13 cellular contexts compared by ENCODE assay signal in the genomic region with DNA sequence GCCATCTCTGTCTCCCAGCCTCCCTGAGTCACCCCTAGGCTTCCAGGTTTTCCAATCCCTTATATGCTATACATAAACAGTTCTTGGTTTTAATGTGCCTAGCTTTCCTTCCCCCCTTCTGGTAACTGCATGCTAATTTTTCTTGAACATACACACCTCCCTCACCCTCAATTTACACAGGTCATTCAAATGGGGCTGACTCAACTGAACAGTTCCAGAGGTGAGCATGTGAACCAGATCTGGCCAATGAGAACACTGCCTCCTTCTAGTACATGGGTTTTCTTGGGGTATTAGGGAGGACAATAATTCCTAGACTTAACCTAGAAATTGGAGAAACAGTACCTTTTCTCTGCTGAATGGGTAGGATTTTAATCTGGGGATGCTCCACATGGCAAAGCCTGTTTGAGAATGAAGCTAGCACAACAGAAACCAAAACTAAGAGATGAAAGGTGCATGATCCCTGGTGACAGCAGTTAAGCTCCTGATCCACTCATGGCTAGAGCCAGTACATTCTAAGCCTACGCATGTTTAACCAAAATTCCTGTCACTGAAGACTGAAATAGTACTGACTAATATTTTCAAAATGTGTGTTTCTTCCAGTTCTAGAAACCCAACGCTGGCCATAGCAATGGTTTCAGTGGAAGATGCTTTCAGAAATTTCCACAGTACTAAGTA. TPM values are rescaled to one million over a fixed set of nuclear protein-coding genes. Genes with fewer than 3 reads are reported as not detected.
A peak's percentile ranks its signal among the peaks of the same experiment; 100 is the strongest.
DNase-seq lines count a peak whose midpoint lies in the region; ATAC-seq lines count a peak whose summit lies in the region.
"Had no signal": no experiment of that assay in that cellular context is flagged by ENCODE, and none has a peak within 500 bp of the region (broad histone marks: within the 10 kb centered on the region; RNA-seq: fewer than 3 reads in every experiment).

No MANE protein-coding gene starts in this region.

- no peak overlapping the region for H3K4me2 ChIP-seq in mesenchymal stem cell (ENCODE audit: low read length, poor library complexity, severe bottlenecking)

- H2BK12ac ChIP-seq in mesenchymal stem cell (ENCODE audit: low read length in 2 of 2): no peak overlapping the region

- no peak overlapping the region for H2BK5ac ChIP-seq in mesenchymal stem cell (ENCODE audit: low read depth, low read length, poor library complexity, severe bottlenecking)

- no peak overlapping the region for H2AFZ ChIP-seq in mesenchymal stem cell (ENCODE audit: low read depth, low read length)

- no peaks in the 10 kb centered on the region for H3K27me3 ChIP-seq in mesenchymal stem cell (ENCODE audit: control insufficient read depth in 1 of 2, insufficient read depth in 1 of 2, low read length in 2 of 2)

- H3K23ac ChIP-seq in mesenchymal stem cell (ENCODE audit: low read length in 2 of 2): no peak overlapping the region

- no peak overlapping the region for H3K4ac ChIP-seq in mesenchymal stem cell (ENCODE audit: low read depth in 1 of 2, low read length in 2 of 2)

- no peak overlapping the region for H3K27ac ChIP-seq in mesenchymal stem cell (ENCODE audit: low read length, poor library complexity, severe bottlenecking)

- no peak overlapping the region for H3K9ac ChIP-seq in mesenchymal stem cell (ENCODE audit: low read length)

- H3K4me1 ChIP-seq in mesenchymal stem cell (ENCODE audit: control insufficient read depth, insufficient read depth, low read depth, low read length): no peaks in the 10 kb centered on the region

- H3K9me3 ChIP-seq in mesenchymal stem cell (ENCODE audit: control insufficient read depth, low read length): no peaks in the 10 kb centered on the region
- H3K9me3 ChIP-seq: mucosa of descending colon had no signal

- no peak overlapping the region for H3K4me3 ChIP-seq in mesenchymal stem cell (ENCODE audit: insufficient read depth in 1 of 2, low read depth in 1 of 2, low read length in 2 of 2)
- H3K4me3 ChIP-seq: mucosa of descending colon had no signal

- ATAC-seq in GM18498 (IDR thresholded peaks at IDR 0.05; ENCODE audit: unreplicated experiment) (peak; percentile 69), GM19455 (IDR thresholded peaks at IDR 0.05; ENCODE audit: unreplicated experiment) (peak; percentile 68), HG03280 (IDR thresholded peaks at IDR 0.05; ENCODE audit: unreplicated experiment) (peak; percentile 65), HG02870 (IDR thresholded peaks at IDR 0.05; ENCODE audit: unreplicated experiment) (no peak)
- ATAC-seq: mucosa of descending colon had no signal

- 100% methylated on average over 1 of the region's 2 CpGs for WGBS in mesenchymal stem cell

- H3K79me1 ChIP-seq in mesenchymal stem cell (replicated peaks; ENCODE audit: low read length, poor library complexity, severe bottlenecking): peaks cover 9% of the 10 kb centered on the region

- H2BK15ac ChIP-seq in mesenchymal stem cell (ENCODE audit: low read depth, poor library complexity, severe bottlenecking): no peak overlapping the region

- H3K18ac ChIP-seq in mesenchymal stem cell (ENCODE audit: low read depth in 1 of 2, low read length in 2 of 2): no peak overlapping the region

- peak; percentile 9 for DNase-seq in mesenchymal stem cell
- DNase-seq in KG1 (lab: John Stamatoyannopoulos, UW): no peak
- DNase-seq in stimulated activated CD4-positive, alpha-beta T cell treated with anti-CD3 and anti-CD28 coated beads, Interleukin-12 subunit alpha, Interleukin-12 subunit beta, amount 100 ng/mL, for 4 hours: no peak
- DNase-seq in NCI-H128 (lab: John Stamatoyannopoulos, UW; ENCODE audit: unreplicated experiment): no peak
- DNase-seq: erythroblast, mucosa of descending colon, NCI-H187, NCI-H82, SIG-M5 had no signal

- H4K8ac ChIP-seq in mesenchymal stem cell (ENCODE audit: low read length): no peak overlapping the region

- H4K91ac ChIP-seq in mesenchymal stem cell (ENCODE audit: low read length): no peak overlapping the region

- H2BK120ac ChIP-seq in mesenchymal stem cell (ENCODE audit: low read depth, low read length): no peak overlapping the region

- no peak overlapping the region for H3K14ac ChIP-seq in mesenchymal stem cell (ENCODE audit: low read length in 2 of 2)

- no peak overlapping the region for H2AK5ac ChIP-seq in mesenchymal stem cell (ENCODE audit: low read length, severe bottlenecking)

- H3K36me3 ChIP-seq in mesenchymal stem cell (ENCODE audit: control insufficient read depth in 1 of 2, insufficient read depth in 2 of 2, low read depth in 1 of 2, low read length in 2 of 2): peaks cover 0 to 2% of the 10 kb centered on the region in 2 experiments

RNA-seq across cellular contexts. Expression of a gene that starts 11.8 kb away (rescaled TPM):
- 14.0 TPM for polyA plus RNA-seq in mesenchymal stem cell (2013, experiment 1 of 2)
- 13.7 TPM for polyA plus RNA-seq in mesenchymal stem cell (2013, experiment 2 of 2)

RNA-seq across cellular contexts. Expression of a gene that starts 40.0 kb away (rescaled TPM):
- polyA plus RNA-seq in mesenchymal stem cell (2013, experiment 1 of 2): 26.5 TPM
- polyA plus RNA-seq in mesenchymal stem cell (2013, experiment 2 of 2): 29.2 TPM
